8 cellular contexts compared by ENCODE assay signal in the genomic region with DNA sequence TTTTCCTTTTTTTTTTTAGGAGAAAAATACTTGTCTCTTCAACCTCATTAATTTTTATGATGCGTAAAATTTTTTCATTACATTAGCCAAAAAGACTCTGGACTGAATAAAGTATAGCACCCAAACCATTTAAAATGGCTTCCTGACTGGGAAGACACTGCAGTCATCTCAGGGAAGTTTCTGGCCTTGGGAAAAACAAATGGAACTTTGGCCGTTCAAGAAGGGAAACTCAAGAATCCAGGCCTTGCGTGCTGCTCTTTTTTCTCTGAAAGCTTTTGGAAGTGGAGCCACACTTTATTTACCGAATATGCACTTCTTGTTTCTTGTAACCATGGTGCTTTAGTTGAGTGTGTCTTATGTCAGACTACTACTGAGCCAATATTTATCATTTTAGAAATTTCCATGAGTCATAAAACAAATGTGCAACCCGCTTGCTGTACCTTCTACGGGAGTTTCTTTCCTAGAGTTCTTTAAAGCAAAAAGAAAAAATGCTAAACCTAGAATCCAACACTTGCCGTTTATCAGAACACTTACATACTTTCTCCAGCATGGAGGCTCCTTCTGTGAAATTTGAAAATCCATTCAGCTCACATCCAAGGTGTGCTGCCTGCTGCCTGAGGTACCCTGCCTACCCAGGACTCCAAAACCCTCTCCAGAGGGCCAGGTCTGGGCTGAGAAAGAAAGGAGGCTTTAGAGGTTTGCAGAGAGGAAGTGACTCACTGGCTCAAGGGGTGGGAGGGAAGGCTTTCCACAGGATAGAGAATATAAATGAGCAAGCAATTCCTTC. TPM values are rescaled to one million over a fixed set of nuclear protein-coding genes. Genes with fewer than 3 reads are reported as not detected.
DNase-seq lines count a peak whose midpoint lies in the region; ATAC-seq and TF ChIP-seq lines count a peak whose summit lies in the region.

No MANE protein-coding gene starts in this region.

- H3K4me3 ChIP-seq in BJ (ENCODE audit: low read depth, low read length) (0 out of 2 replicates have a peak overlapping the region, but pooled peaks have one; percentile 10), WI38 (ENCODE audit: low read depth, low read length) (peak overlapping the region; percentile 34), parathyroid adenoma (ENCODE audit: low read depth, low read length) (no peak overlapping the region)

- no peaks in the 10 kb centered on the region for H3K79me2 ChIP-seq in parathyroid adenoma

- ATAC-seq in GM21619 (IDR thresholded peaks at IDR 0.05; ENCODE audit: unreplicated experiment) = no peak
- no peak for ATAC-seq in GM21528 (IDR thresholded peaks at IDR 0.05; ENCODE audit: low FRiP score, unreplicated experiment)

- DNase-seq in BJ (ENCODE audit: low read depth) (peak; percentile 87), HPDE6-E6E7 (ENCODE audit: extremely low spot score) (peak; percentile 93), fibroblast of peridontal ligament (ENCODE audit: extremely low read depth) (peak; percentile 95), NCI-H2171 (lab: John Stamatoyannopoulos, UW) (no peak)

- no peak overlapping the region for H3K9ac ChIP-seq in parathyroid adenoma

- peak overlapping the region; percentile 31 for H2AFZ ChIP-seq in parathyroid adenoma

- TF ChIP-seq CTCF in BJ (IDR thresholded peaks at IDR 0.05; ENCODE audit: insufficient read depth, low read depth, low read length) (no peak), WI38 (IDR thresholded peaks at IDR 0.05; ENCODE audit: low read depth, low read length) (no peak), parathyroid adenoma (IDR thresholded peaks at IDR 0.05) (no peak)

- peak overlapping the region; percentile 34 for H3K27ac ChIP-seq in parathyroid adenoma

- H3K9me3 ChIP-seq in parathyroid adenoma (ENCODE audit: control insufficient read depth, low read length) = no peaks in the 10 kb centered on the region

- no peak overlapping the region for H3K4me2 ChIP-seq in parathyroid adenoma (ENCODE audit: low read length)

- H3K36me3 ChIP-seq in BJ (ENCODE audit: control insufficient read depth, insufficient read depth, low read length) = no peaks in the 10 kb centered on the region
- no peaks in the 10 kb centered on the region for H3K36me3 ChIP-seq in parathyroid adenoma (ENCODE audit: control insufficient read depth, insufficient read depth, low read length)

- H3K27me3 ChIP-seq in BJ (ENCODE audit: control insufficient read depth, insufficient read depth, low read length) = no peaks in the 10 kb centered on the region
- no peaks in the 10 kb centered on the region for H3K27me3 ChIP-seq in parathyroid adenoma (ENCODE audit: control insufficient read depth, insufficient read depth, low read length)

- H3K4me1 ChIP-seq in parathyroid adenoma = peaks cover 5% of the 10 kb centered on the region

- CTCF ChIA-PET in BJ (lab: Yijun Ruan, JAX) = interaction anchor here (1.1 to 1.9 kb wide), 5 partner anchors 11 to 103 kb away, joined by 3 to 9 read pairs (median 4); no protein-coding TSS in a partner anchor

- POLR2A ChIA-PET in BJ (lab: Charles Lee) = interaction anchor here (0.6 to 1.1 kb wide), 2 partner anchors 11 to 14 kb away, joined by 3 to 4 read pairs; a partner anchor contains a TSS

RNA-seq across cellular contexts. Expression of a gene that starts 11.5 kb away (rescaled TPM):
- 295 and 536 TPM in 2 replicates for polyA plus RNA-seq in BJ (2011; rRNA removed)
- 23.5 and 47.9 TPM in 2 replicates for polyA minus RNA-seq in BJ (2011; rRNA and poly(A)+ RNA removed)

RNA-seq across cellular contexts. Expression of a gene that starts 27.2 kb away (rescaled TPM):
- 2.3 and 2.4 TPM in 2 replicates for polyA plus RNA-seq in BJ (2011; rRNA removed)
- 0.76 and 0.87 TPM in 2 replicates for polyA minus RNA-seq in BJ (2011; rRNA and poly(A)+ RNA removed)
